ENCODE assay signal across 18 cellular contexts in genomic region chr2:217956895-217957457, GRCh38. TPM values are rescaled to one million over a fixed set of nuclear protein-coding genes. Genes with fewer than 3 reads are reported as not detected.
DNase-seq lines count a peak whose midpoint lies in the region; ATAC-seq and TF ChIP-seq lines count a peak whose summit lies in the region.
"Had no signal": no experiment of that assay in that cellular context is flagged by ENCODE, and none has a peak within 500 bp of the region (broad histone marks: within the 10 kb centered on the region; RNA-seq: fewer than 3 reads in every experiment).

No MANE protein-coding gene starts in this region.

- no peak for TF ChIP-seq CTCF in sigmoid colon (IDR thresholded peaks at IDR 0.05)

- POLR2A ChIA-PET in activated naive CD8-positive, alpha-beta T cell treated with anti-CD3 and anti-CD28 coated beads, Interleukin-2, amount 10 ng/mL, durations not matched to agents 7 days and 5 days (lab: Charles Lee) = no interaction called here

- no peaks in the 10 kb centered on the region for H3K4me1 Mint-ChIP-seq in activated naive CD8-positive, alpha-beta T cell treated with anti-CD3 and anti-CD28 coated beads, Interleukin-2, amount 10 ng/mL, durations not matched to agents 7 days and 5 days
- no peaks in the 10 kb centered on the region for H3K4me1 Mint-ChIP-seq in activated naive CD8-positive, alpha-beta T cell treated with anti-CD3 and anti-CD28 coated beads, Interleukin-2, amount 50 U/mL, for 24 hours
- H3K4me1 Mint-ChIP-seq: activated B cell treated with CpG ODN at 0.5 μM for 24 hours; activated naive CD4-positive, alpha-beta T cell treated with anti-CD3 and anti-CD28 coated beads, Interleukin-2, amount 50 U/mL, for 24 hours had no signal

- H3K27me3 ChIP-seq in sigmoid colon = no peaks in the 10 kb centered on the region
- H3K27me3 ChIP-seq: testis had no signal

- peak; percentile 13 for DNase-seq in activated naive CD8-positive, alpha-beta T cell treated with anti-CD3 and anti-CD28 coated beads, Interleukin-2, amount 10 ng/mL, durations not matched to agents 7 days and 5 days
- no peak for DNase-seq in activated naive CD8-positive, alpha-beta T cell treated with anti-CD3 and anti-CD28 coated beads, Interleukin-2, amount 50 U/mL, for 24 hours
- DNase-seq in left lobe of liver (ENCODE audit: low spot score) = no peak
- peak; percentile 95 for DNase-seq in sigmoid colon
- no peak for DNase-seq in epidermal melanocyte (ENCODE audit: insufficient read length, low spot score)
- DNase-seq in D341Med (ENCODE audit: low spot score) = no peak
- no peak for DNase-seq in foreskin melanocyte
- DNase-seq: activated B cell treated with CpG ODN at 0.5 μM for 24 hours; activated CD8-positive, alpha-beta memory T cell treated with anti-CD3 and anti-CD28 coated beads, Interleukin-2, amount 50 U/mL, for 4 hours; cerebellar nuclear complex; NCI-H187; NCI-H510A treated with DMSO at 0.1 percent for 48 hours; PC-9; stimulated activated CD4-positive, alpha-beta T cell treated with anti-CD3 and anti-CD28 coated beads, Interleukin-15, amount 100 ng/mL, for 24 hours; testis had no signal

- H3K9me3 ChIP-seq in sigmoid colon = no peaks in the 10 kb centered on the region
- H3K9me3 ChIP-seq: testis had no signal

- peaks cover 0 to 97% (median 93%) of the 10 kb centered on the region in 4 donors for H3K4me1 ChIP-seq in sigmoid colon

- peak; percentile 46 to 72 for TF ChIP-seq POLR2A in sigmoid colon (IDR thresholded peaks at IDR 0.05)

- H3K27ac ChIP-seq in sigmoid colon = peak overlapping the region; percentile 84 to 98 (median 96)
- H3K27ac ChIP-seq: epithelial cell of prostate, PC-9 had no signal

- H3K36me3 ChIP-seq in sigmoid colon = no peaks in the 10 kb centered on the region

- H3K4me3 Mint-ChIP-seq in activated naive CD8-positive, alpha-beta T cell treated with anti-CD3 and anti-CD28 coated beads, Interleukin-2, amount 10 ng/mL, durations not matched to agents 7 days and 5 days = no peak overlapping the region
- no peak overlapping the region for H3K4me3 Mint-ChIP-seq in activated naive CD8-positive, alpha-beta T cell treated with anti-CD3 and anti-CD28 coated beads, Interleukin-2, amount 50 U/mL, for 24 hours
- H3K4me3 Mint-ChIP-seq: activated B cell treated with CpG ODN at 0.5 μM for 24 hours; activated naive CD4-positive, alpha-beta T cell treated with anti-CD3 and anti-CD28 coated beads, Interleukin-2, amount 50 U/mL, for 24 hours had no signal

- H3K27ac Mint-ChIP-seq in activated naive CD8-positive, alpha-beta T cell treated with anti-CD3 and anti-CD28 coated beads, Interleukin-2, amount 10 ng/mL, durations not matched to agents 7 days and 5 days = no peak overlapping the region
- H3K27ac Mint-ChIP-seq in activated naive CD8-positive, alpha-beta T cell treated with anti-CD3 and anti-CD28 coated beads, Interleukin-2, amount 50 U/mL, for 24 hours = no peak overlapping the region
- H3K27ac Mint-ChIP-seq: activated B cell treated with CpG ODN at 0.5 μM for 24 hours; activated naive CD4-positive, alpha-beta T cell treated with anti-CD3 and anti-CD28 coated beads, Interleukin-2, amount 50 U/mL, for 24 hours had no signal

- no peaks in the 10 kb centered on the region for H3K9me3 Mint-ChIP-seq in activated naive CD8-positive, alpha-beta T cell treated with anti-CD3 and anti-CD28 coated beads, Interleukin-2, amount 10 ng/mL, durations not matched to agents 7 days and 5 days
- H3K9me3 Mint-ChIP-seq in activated naive CD8-positive, alpha-beta T cell treated with anti-CD3 and anti-CD28 coated beads, Interleukin-2, amount 50 U/mL, for 24 hours = no peaks in the 10 kb centered on the region
- H3K9me3 Mint-ChIP-seq: activated B cell treated with CpG ODN at 0.5 μM for 24 hours; activated naive CD4-positive, alpha-beta T cell treated with anti-CD3 and anti-CD28 coated beads, Interleukin-2, amount 50 U/mL, for 24 hours had no signal

- intact Hi-C loops in sigmoid colon (cut with DNase I) = no loop called here

- H3K36me3 Mint-ChIP-seq in activated naive CD8-positive, alpha-beta T cell treated with anti-CD3 and anti-CD28 coated beads, Interleukin-2, amount 10 ng/mL, durations not matched to agents 7 days and 5 days = no peaks in the 10 kb centered on the region
- no peaks in the 10 kb centered on the region for H3K36me3 Mint-ChIP-seq in activated naive CD8-positive, alpha-beta T cell treated with anti-CD3 and anti-CD28 coated beads, Interleukin-2, amount 50 U/mL, for 24 hours (ENCODE audit: low read depth)
- H3K36me3 Mint-ChIP-seq: activated naive CD4-positive, alpha-beta T cell treated with anti-CD3 and anti-CD28 coated beads, Interleukin-2, amount 50 U/mL, for 24 hours had no signal

- peaks cover 4% of the 10 kb centered on the region for H3K27me3 Mint-ChIP-seq in activated naive CD8-positive, alpha-beta T cell treated with anti-CD3 and anti-CD28 coated beads, Interleukin-2, amount 10 ng/mL, durations not matched to agents 7 days and 5 days
- peaks cover 2% of the 10 kb centered on the region for H3K27me3 Mint-ChIP-seq in activated naive CD8-positive, alpha-beta T cell treated with anti-CD3 and anti-CD28 coated beads, Interleukin-2, amount 50 U/mL, for 24 hours

- TF ChIP-seq EP300 in sigmoid colon (IDR thresholded peaks at IDR 0.05) = peak in 2 of 4 donors; percentile 28 to 63

- peak overlapping the region; percentile 24 to 49 (median 34) for H3K4me3 ChIP-seq in sigmoid colon
- H3K4me3 ChIP-seq: PC-9, testis had no signal

- WGBS in sigmoid colon, 2 donors = 79 to 85% methylated on average over 15 of the region's 15 CpGs

- no peak for ATAC-seq in activated naive CD8-positive, alpha-beta T cell treated with anti-CD3 and anti-CD28 coated beads, Interleukin-2, amount 10 ng/mL, durations not matched to agents 7 days and 5 days (ENCODE audit: low read depth)
- no peak for ATAC-seq in activated naive CD8-positive, alpha-beta T cell treated with anti-CD3 and anti-CD28 coated beads, Interleukin-2, amount 50 U/mL, for 24 hours
- ATAC-seq in left lobe of liver (peak; percentile 45), GM21717 (IDR thresholded peaks at IDR 0.05; ENCODE audit: unreplicated experiment) (no peak)

RNA-seq across cellular contexts. Expression of gene TNS1, which starts 45.8 kb away (rescaled TPM):
- total RNA-seq in activated naive CD8-positive, alpha-beta T cell treated with anti-CD3 and anti-CD28 coated beads, Interleukin-2, amount 10 ng/mL, durations not matched to agents 7 days and 5 days = 10 to 100 TPM; 15.1 to 21.2 TPM
- 102 TPM for total RNA-seq in left lobe of liver
- total RNA-seq in sigmoid colon = 1,000 to 10,000 TPM in 2 of 4 donors, 100 to 1,000 TPM in 2; 444 to 1,607 (median 968) TPM
- polyA plus RNA-seq in sigmoid colon = 10 to 100 TPM in 2 of 3 donors, 1 to 10 TPM in 1; 3.7 to 57.2 (median 13.8) TPM

Comparison
In these comparisons a context has a peak if more than half of its experiments do, and no peak if none do; other contexts are left out.
1. DNase-seq: peak in activated naive CD8-positive, alpha-beta T cell treated with anti-CD3 and anti-CD28 coated beads, Interleukin-2, amount 10 ng/mL, durations not matched to agents 7 days and 5 days (single experiment) and sigmoid colon (single experiment); none in activated naive CD8-positive, alpha-beta T cell treated with anti-CD3 and anti-CD28 coated beads, Interleukin-2, amount 50 U/mL, for 24 hours (single experiment), left lobe of liver (single experiment), epidermal melanocyte (single experiment), D341Med (single experiment) and foreskin melanocyte (single experiment).